Comparison of ENCODE assay signal across 9 cellular contexts in genomic region chr21:41678016-41678935, GRCh38.
DNase-seq lines count a peak whose midpoint lies in the region; ATAC-seq and TF ChIP-seq lines count a peak whose summit lies in the region.
"Had no signal": no experiment of that assay in that cellular context is flagged by ENCODE, and none has a peak within 500 bp of the region (broad histone marks: within the 10 kb centered on the region; RNA-seq: fewer than 3 reads in every experiment).

No MANE protein-coding gene starts in this region.

- intact Hi-C loops in lower leg skin (cut with DNase I; ENCODE audit: low total_unique reads), result no loop called here
- intact Hi-C loops in aorta (cut with DNase I), result no loop called here
- intact Hi-C loops in activated naive CD4-positive, alpha-beta T cell treated with anti-CD3 and anti-CD28 coated beads for 36 hours (cut with micrococcal nuclease), result no loop called here

- H3K9me3 Mint-ChIP-seq in activated naive CD4-positive, alpha-beta T cell treated with anti-CD3 and anti-CD28 coated beads for 36 hours, result no peaks in the 10 kb centered on the region
- no peaks in the 10 kb centered on the region for H3K9me3 Mint-ChIP-seq in stimulated activated naive B cell treated with anti-CD40 and anti-IgM and Interleukin-4, amounts not matched to agents 10 μg/mL and 1 μg/mL and 100 μg/mL, for 72 hours

- TF ChIP-seq CTCF in lower leg skin (IDR thresholded peaks at IDR 0.05), result peak in 1 of 3 donors; percentile 7

- TF ChIP-seq POLR2A in lower leg skin (IDR thresholded peaks at IDR 0.05), result no peak

- H3K36me3 ChIP-seq in aorta (ENCODE audit: control insufficient read depth in 1 of 2, insufficient read depth in 2 of 2, low read length in 1 of 2), result no peaks in the 10 kb centered on the region

- H3K36me3 Mint-ChIP-seq in activated naive CD4-positive, alpha-beta T cell treated with anti-CD3 and anti-CD28 coated beads for 36 hours (ENCODE audit: low read depth), result no peaks in the 10 kb centered on the region
- H3K36me3 Mint-ChIP-seq in stimulated activated naive B cell treated with anti-CD40 and anti-IgM and Interleukin-4, amounts not matched to agents 10 μg/mL and 1 μg/mL and 100 μg/mL, for 72 hours, result no peaks in the 10 kb centered on the region

- H3K9me3 ChIP-seq in aorta (ENCODE audit: control insufficient read depth, low read length), result no peaks in the 10 kb centered on the region

- peak overlapping the region in 1 of 2 donors; percentile 35 for H3K27ac ChIP-seq in aorta (ENCODE audit: low read depth in 1 of 2, low read length in 2 of 2)

- H3K27me3 Mint-ChIP-seq in activated naive CD4-positive, alpha-beta T cell treated with anti-CD3 and anti-CD28 coated beads for 36 hours (ENCODE audit: low read depth), result peaks cover 16% of the 10 kb centered on the region
- peaks cover 16 to 50% of the 10 kb centered on the region in 2 donors for H3K27me3 Mint-ChIP-seq in stimulated activated naive B cell treated with anti-CD40 and anti-IgM and Interleukin-4, amounts not matched to agents 10 μg/mL and 1 μg/mL and 100 μg/mL, for 72 hours

- CTCF ChIA-PET in activated naive CD4-positive, alpha-beta T cell treated with anti-CD3 and anti-CD28 coated beads for 36 hours (lab: Charles Lee), result no interaction called here

- DNase-seq in SIG-M5 treated with dmso at 0.1 percent for 504 hours (lab: John Stamatoyannopoulos, UW; ENCODE audit: unreplicated experiment) (peak; percentile 81), SIG-M5 (lab: John Stamatoyannopoulos, UW) (no peak), astrocyte of the hippocampus (ENCODE audit: low read depth, low spot score) (peak; percentile 95), lower leg skin (ENCODE audit: low spot score in 2 of 2) (peak; percentile 83 to 89), aorta (peak in 1 of 2 donors; percentile 64)
- DNase-seq in activated naive CD4-positive, alpha-beta T cell treated with anti-CD3 and anti-CD28 coated beads for 36 hours, result no peak
- no peak for DNase-seq in stimulated activated naive B cell treated with anti-CD40 and anti-IgM and Interleukin-4, amounts not matched to agents 10 μg/mL and 1 μg/mL and 100 μg/mL, for 72 hours
- DNase-seq in stimulated activated CD4-positive, alpha-beta T cell treated with anti-CD3 and anti-CD28 coated beads, Interleukin-2, amount 100 ng/mL, for 48 hours, result no peak

- no peaks in the 10 kb centered on the region for H3K4me1 ChIP-seq in aorta (ENCODE audit: control insufficient read depth in 1 of 2, insufficient read depth in 2 of 2, low read length in 2 of 2)

- no peak overlapping the region for H3K4me3 Mint-ChIP-seq in activated naive CD4-positive, alpha-beta T cell treated with anti-CD3 and anti-CD28 coated beads for 36 hours
- no peak overlapping the region for H3K4me3 Mint-ChIP-seq in stimulated activated naive B cell treated with anti-CD40 and anti-IgM and Interleukin-4, amounts not matched to agents 10 μg/mL and 1 μg/mL and 100 μg/mL, for 72 hours

- ATAC-seq in aorta (ENCODE audit: low FRiP score), result peak; percentile 11
- no peak for ATAC-seq in stimulated activated naive B cell treated with anti-CD40 and anti-IgM and Interleukin-4, amounts not matched to agents 10 μg/mL and 1 μg/mL and 100 μg/mL, for 72 hours (replicated peaks)
- ATAC-seq: activated CD4-positive, CD25-positive, alpha-beta regulatory T cell treated with anti-CD3 and anti-CD28 coated beads, Interleukin-2, amount 50 U/mL, for 24 hours had no signal

- H3K4me1 Mint-ChIP-seq in activated naive CD4-positive, alpha-beta T cell treated with anti-CD3 and anti-CD28 coated beads for 36 hours (ENCODE audit: low read depth), result no peaks in the 10 kb centered on the region
- no peaks in the 10 kb centered on the region for H3K4me1 Mint-ChIP-seq in stimulated activated naive B cell treated with anti-CD40 and anti-IgM and Interleukin-4, amounts not matched to agents 10 μg/mL and 1 μg/mL and 100 μg/mL, for 72 hours

- no peak overlapping the region for H3K27ac Mint-ChIP-seq in activated naive CD4-positive, alpha-beta T cell treated with anti-CD3 and anti-CD28 coated beads for 36 hours
- H3K27ac Mint-ChIP-seq in stimulated activated naive B cell treated with anti-CD40 and anti-IgM and Interleukin-4, amounts not matched to agents 10 μg/mL and 1 μg/mL and 100 μg/mL, for 72 hours, result no peak overlapping the region

- no peak overlapping the region for H3K4me3 ChIP-seq in lower leg skin (ENCODE audit: low read depth, poor library complexity, severe bottlenecking)
- H3K4me3 ChIP-seq in aorta (ENCODE audit: low read length in 2 of 2), result no peak overlapping the region

- 45 to 47% methylated on average over 17 of the region's 17 CpGs for WGBS in lower leg skin, 2 donors
- 78 to 80% methylated on average over 17 of the region's 17 CpGs for WGBS in aorta, 2 donors

- no peaks in the 10 kb centered on the region for H3K27me3 ChIP-seq in aorta (ENCODE audit: control insufficient read depth in 1 of 2, insufficient read depth in 2 of 2, low read length in 1 of 2)

Comparison
In these comparisons a context has a peak if more than half of its experiments do, and no peak if none do; other contexts are left out.
1. DNase-seq: peak in SIG-M5 treated with dmso at 0.1 percent for 504 hours (single experiment), astrocyte of the hippocampus (single experiment) and lower leg skin (2 of 2); none in SIG-M5 (single experiment), activated naive CD4-positive, alpha-beta T cell treated with anti-CD3 and anti-CD28 coated beads for 36 hours (single experiment), stimulated activated naive B cell treated with anti-CD40 and anti-IgM and Interleukin-4, amounts not matched to agents 10 μg/mL and 1 μg/mL and 100 μg/mL, for 72 hours (single experiment) and stimulated activated CD4-positive, alpha-beta T cell treated with anti-CD3 and anti-CD28 coated beads, Interleukin-2, amount 100 ng/mL, for 48 hours (0 of 2).